38 cellular contexts compared by ENCODE assay signal in the genomic region with DNA sequence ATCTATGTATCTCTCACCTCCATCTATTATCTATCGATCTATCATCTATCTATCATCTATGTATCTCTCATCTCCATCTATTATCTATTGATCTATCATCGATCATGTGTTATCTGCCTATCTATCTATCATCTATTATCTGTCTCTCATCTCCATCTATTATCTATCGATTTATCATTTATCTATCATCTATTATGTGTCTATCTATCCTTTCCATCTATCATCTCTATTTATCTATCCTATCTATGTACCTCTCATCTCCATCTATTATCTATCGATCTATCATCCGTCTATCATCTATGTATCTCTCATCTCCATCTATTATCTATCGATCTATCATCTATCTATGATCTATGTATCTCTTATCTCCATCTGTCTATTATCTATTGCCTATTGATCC.
"Had no signal": no experiment of that assay in that cellular context is flagged by ENCODE, and none has a peak within 500 bp of the region (broad histone marks: within the 10 kb centered on the region; RNA-seq: fewer than 3 reads in every experiment).

No MANE protein-coding gene starts in this region.

- H3K4me1 Mint-ChIP-seq: activated naive CD4-positive, alpha-beta T cell treated with anti-CD3 and anti-CD28 coated beads, Interleukin-2, amount 10 ng/mL, durations not matched to agents 7 days and 5 days; activated naive CD4-positive, alpha-beta T cell treated with anti-CD3 and anti-CD28 coated beads, Interleukin-2, amount 50 U/mL, for 24 hours; activated naive CD8-positive, alpha-beta T cell treated with anti-CD3 and anti-CD28 coated beads for 36 hours; activated naive CD8-positive, alpha-beta T cell treated with anti-CD3 and anti-CD28 coated beads, Interleukin-2, amount 10 ng/mL, durations not matched to agents 7 days and 5 days; activated naive CD8-positive, alpha-beta T cell treated with anti-CD3 and anti-CD28 coated beads, Interleukin-2, amount 50 U/mL, for 24 hours; central memory CD8-positive, alpha-beta T cell had no signal

- DNase-seq: activated effector memory CD4-positive, alpha-beta T cell treated with anti-CD3 and anti-CD28 coated beads, Interleukin-2, amount 50 U/mL, for 16 hours; activated effector memory CD4-positive, alpha-beta T cell treated with Interleukin-2 at 50 U/mL for 16 hours; activated gamma-delta T cell; activated gamma-delta T cell treated with Interleukin-2 at 50 U/mL for 16 hours; activated naive CD4-positive, alpha-beta T cell; activated naive CD4-positive, alpha-beta T cell treated with anti-CD3 and anti-CD28 coated beads for 36 hours; activated naive CD4-positive, alpha-beta T cell treated with anti-CD3 and anti-CD28 coated beads, Interleukin-2, amount 10 ng/mL, durations not matched to agents 7 days and 5 days; activated naive CD4-positive, alpha-beta T cell treated with anti-CD3 and anti-CD28 coated beads, Interleukin-2, amount 50 U/mL, for 16 hours; activated naive CD4-positive, alpha-beta T cell treated with Interleukin-2 at 50 U/mL for 16 hours; activated naive CD8-positive, alpha-beta T cell treated with anti-CD3 and anti-CD28 coated beads for 36 hours; activated naive CD8-positive, alpha-beta T cell treated with anti-CD3 and anti-CD28 coated beads, Interleukin-2, amount 10 ng/mL, durations not matched to agents 7 days and 5 days; activated naive CD8-positive, alpha-beta T cell treated with anti-CD3 and anti-CD28 coated beads, Interleukin-2, amount 50 U/mL, for 24 hours; activated T-cell treated with anti-CD3 and anti-CD28 coated beads, Interleukin-2, amount 50 U/mL, for 24 hours; activated T-cell treated with anti-CD3 and anti-CD28 coated beads, Interleukin-2, amount 50 U/mL, for 4 hours; activated T-cell treated with anti-CD3 and anti-CD28 coated beads, Interleukin-2, amount 50 U/mL, for 48 hours; activated T-cell treated with anti-CD3 and anti-CD28 coated beads, Interleukin-2, amount 50 U/mL, for 72 hours; adrenal gland; amniotic stem cell; amygdala; anterior cingulate cortex; aorta; body of pancreas; brain microvascular endothelial cell; caudate nucleus; central memory CD4-positive, alpha-beta T cell; cerebellar nuclear complex had no signal

- H3K36me3 Mint-ChIP-seq: activated naive CD4-positive, alpha-beta T cell treated with anti-CD3 and anti-CD28 coated beads, Interleukin-2, amount 10 ng/mL, durations not matched to agents 7 days and 5 days; activated naive CD4-positive, alpha-beta T cell treated with anti-CD3 and anti-CD28 coated beads, Interleukin-2, amount 50 U/mL, for 24 hours; activated naive CD4-positive, alpha-beta T cell treated with anti-CD3 and anti-CD28 coated beads, Interleukin-2, amount 50 U/mL, for 72 hours; activated naive CD8-positive, alpha-beta T cell treated with anti-CD3 and anti-CD28 coated beads for 36 hours; activated naive CD8-positive, alpha-beta T cell treated with anti-CD3 and anti-CD28 coated beads, Interleukin-2, amount 10 ng/mL, durations not matched to agents 7 days and 5 days; brain had no signal

- FAIRE-seq: astrocyte, bronchial epithelial cell had no signal

- H3K4me1 ChIP-seq: adrenal gland, ascending aorta, breast epithelium had no signal

- ATAC-seq: activated naive CD4-positive, alpha-beta T cell treated with anti-CD3 and anti-CD28 coated beads, Interleukin-2, amount 50 U/mL, for 72 hours; activated naive CD8-positive, alpha-beta T cell treated with anti-CD3 and anti-CD28 coated beads, Interleukin-2, amount 50 U/mL, for 24 hours; activated T-cell treated with anti-CD3 and anti-CD28 coated beads, Interleukin-2, amount 50 U/mL, for 4 hours; activated T-cell treated with anti-CD3 and anti-CD28 coated beads, Interleukin-2, amount 50 U/mL, for 72 hours; body of pancreas had no signal

- H3K27ac ChIP-seq: adrenal gland, ascending aorta, body of pancreas, brain microvascular endothelial cell, breast epithelium, cardiac muscle cell had no signal

- H3K4me3 ChIP-seq: adrenal gland, ascending aorta, body of pancreas, breast epithelium, cardiac muscle cell had no signal

- H3K4me3 Mint-ChIP-seq: activated naive CD4-positive, alpha-beta T cell treated with anti-CD3 and anti-CD28 coated beads for 36 hours; activated naive CD4-positive, alpha-beta T cell treated with anti-CD3 and anti-CD28 coated beads, Interleukin-2, amount 10 ng/mL, durations not matched to agents 7 days and 5 days; activated naive CD4-positive, alpha-beta T cell treated with anti-CD3 and anti-CD28 coated beads, Interleukin-2, amount 50 U/mL, for 24 hours; activated naive CD8-positive, alpha-beta T cell; activated naive CD8-positive, alpha-beta T cell treated with anti-CD3 and anti-CD28 coated beads for 36 hours; activated naive CD8-positive, alpha-beta T cell treated with anti-CD3 and anti-CD28 coated beads, Interleukin-2, amount 10 ng/mL, durations not matched to agents 7 days and 5 days; activated naive CD8-positive, alpha-beta T cell treated with anti-CD3 and anti-CD28 coated beads, Interleukin-2, amount 50 U/mL, for 24 hours; activated T-cell treated with anti-CD3 and anti-CD28 coated beads, Interleukin-2, amount 50 U/mL, for 24 hours; activated T-cell treated with anti-CD3 and anti-CD28 coated beads, Interleukin-2, amount 50 U/mL, for 4 hours; activated T-cell treated with anti-CD3 and anti-CD28 coated beads, Interleukin-2, amount 50 U/mL, for 72 hours; activated T-helper 1 cell treated with anti-CD3 and anti-CD28 coated beads, Interleukin-12 subunit alpha, Interleukin-12 subunit beta, Interleukin-2, Interleukin-4 antibody, amounts not matched to agents 30 ng/mL and 10 ng/mL and 1 ng/mL, durations not matched to agents 14 hours and 24 hours and 36 hours; brain; central memory CD8-positive, alpha-beta T cell had no signal

- H3K36me3 ChIP-seq: adrenal gland, ascending aorta, brain microvascular endothelial cell, breast epithelium, cardiac muscle cell had no signal

- H3K27me3 Mint-ChIP-seq: activated naive CD8-positive, alpha-beta T cell; activated naive CD8-positive, alpha-beta T cell treated with anti-CD3 and anti-CD28 coated beads, Interleukin-2, amount 10 ng/mL, durations not matched to agents 7 days and 5 days; activated naive CD8-positive, alpha-beta T cell treated with anti-CD3 and anti-CD28 coated beads, Interleukin-2, amount 50 U/mL, for 24 hours; brain; central memory CD8-positive, alpha-beta T cell had no signal

- H3K9me3 ChIP-seq: adrenal gland, ascending aorta, body of pancreas had no signal

- H3K27me3 ChIP-seq: adrenal gland, ascending aorta, body of pancreas, brain microvascular endothelial cell, breast epithelium, cardiac muscle cell had no signal

- H3K27ac Mint-ChIP-seq: activated naive CD4-positive, alpha-beta T cell treated with anti-CD3 and anti-CD28 coated beads for 36 hours; activated naive CD4-positive, alpha-beta T cell treated with anti-CD3 and anti-CD28 coated beads, Interleukin-2, amount 10 ng/mL, durations not matched to agents 7 days and 5 days; activated naive CD4-positive, alpha-beta T cell treated with anti-CD3 and anti-CD28 coated beads, Interleukin-2, amount 50 U/mL, for 24 hours; activated naive CD4-positive, alpha-beta T cell treated with anti-CD3 and anti-CD28 coated beads, Interleukin-2, amount 50 U/mL, for 72 hours; activated naive CD8-positive, alpha-beta T cell; activated naive CD8-positive, alpha-beta T cell treated with anti-CD3 and anti-CD28 coated beads for 36 hours; activated naive CD8-positive, alpha-beta T cell treated with anti-CD3 and anti-CD28 coated beads, Interleukin-2, amount 10 ng/mL, durations not matched to agents 7 days and 5 days; activated naive CD8-positive, alpha-beta T cell treated with anti-CD3 and anti-CD28 coated beads, Interleukin-2, amount 50 U/mL, for 24 hours; activated T-cell treated with anti-CD3 and anti-CD28 coated beads, Interleukin-2, amount 50 U/mL, for 24 hours; activated T-cell treated with anti-CD3 and anti-CD28 coated beads, Interleukin-2, amount 50 U/mL, for 72 hours; activated T-helper 1 cell treated with anti-CD3 and anti-CD28 coated beads, Interleukin-12 subunit alpha, Interleukin-12 subunit beta, Interleukin-2, Interleukin-4 antibody, amounts not matched to agents 30 ng/mL and 10 ng/mL and 1 ng/mL, durations not matched to agents 14 hours and 24 hours and 36 hours; activated T-helper 2 cell treated with anti-CD3 and anti-CD28 coated beads, Interferon-gamma antibody, Interleukin-2, Interleukin-4, amounts not matched to agents 10 μg/mL and 5 μg/mL and 100 μg/mL, durations not matched to agents 14 hours and 24 hours and 36 hours; brain had no signal

- H3K9me3 Mint-ChIP-seq: activated naive CD4-positive, alpha-beta T cell treated with anti-CD3 and anti-CD28 coated beads for 36 hours; activated naive CD4-positive, alpha-beta T cell treated with anti-CD3 and anti-CD28 coated beads, Interleukin-2, amount 10 ng/mL, durations not matched to agents 7 days and 5 days; activated naive CD4-positive, alpha-beta T cell treated with anti-CD3 and anti-CD28 coated beads, Interleukin-2, amount 50 U/mL, for 24 hours; activated naive CD4-positive, alpha-beta T cell treated with anti-CD3 and anti-CD28 coated beads, Interleukin-2, amount 50 U/mL, for 72 hours; activated naive CD8-positive, alpha-beta T cell treated with anti-CD3 and anti-CD28 coated beads for 36 hours; activated naive CD8-positive, alpha-beta T cell treated with anti-CD3 and anti-CD28 coated beads, Interleukin-2, amount 10 ng/mL, durations not matched to agents 7 days and 5 days; activated naive CD8-positive, alpha-beta T cell treated with anti-CD3 and anti-CD28 coated beads, Interleukin-2, amount 50 U/mL, for 24 hours; activated T-cell treated with anti-CD3 and anti-CD28 coated beads, Interleukin-2, amount 50 U/mL, for 24 hours; activated T-cell treated with anti-CD3 and anti-CD28 coated beads, Interleukin-2, amount 50 U/mL, for 4 hours; activated T-cell treated with anti-CD3 and anti-CD28 coated beads, Interleukin-2, amount 50 U/mL, for 72 hours; activated T-helper 1 cell treated with anti-CD3 and anti-CD28 coated beads, Interleukin-12 subunit alpha, Interleukin-12 subunit beta, Interleukin-2, Interleukin-4 antibody, amounts not matched to agents 30 ng/mL and 10 ng/mL and 1 ng/mL, durations not matched to agents 14 hours and 24 hours and 36 hours; activated T-helper 2 cell treated with anti-CD3 and anti-CD28 coated beads, Interferon-gamma antibody, Interleukin-2, Interleukin-4, amounts not matched to agents 10 μg/mL and 5 μg/mL and 100 μg/mL, durations not matched to agents 14 hours and 24 hours and 36 hours; brain; central memory CD8-positive, alpha-beta T cell had no signal
